12 cellular contexts compared by ENCODE assay signal in genomic region chr22:50606126-50606525, GRCh38. TPM values are rescaled to one million over a fixed set of nuclear protein-coding genes. Genes with fewer than 3 reads are reported as not detected.
DNase-seq lines count a peak whose midpoint lies in the region; ATAC-seq and TF ChIP-seq lines count a peak whose summit lies in the region.
"Had no signal": no experiment of that assay in that cellular context is flagged by ENCODE, and none has a peak within 500 bp of the region (broad histone marks: within the 10 kb centered on the region; RNA-seq: fewer than 3 reads in every experiment).

No MANE protein-coding gene starts in this region.

- peak; percentile 36 for DNase-seq in activated CD4-positive, CD25-positive, alpha-beta regulatory T cell treated with anti-CD3 and anti-CD28 coated beads, Interleukin-2, amount 50 U/mL, for 72 hours
- DNase-seq in islet precursor cell (peak; percentile 54), H4 (ENCODE audit: low spot score) (no peak)
- no peak for DNase-seq in activated T-helper 2 cell treated with anti-CD3 and anti-CD28 coated beads, Interferon-gamma antibody, Interleukin-2, Interleukin-4, amounts not matched to agents 10 μg/mL and 5 μg/mL and 100 μg/mL, durations not matched to agents 14 hours and 24 hours and 36 hours (ENCODE audit: low spot score)
- DNase-seq: activated naive CD4-positive, alpha-beta T cell treated with anti-CD3 and anti-CD28 coated beads, Interleukin-2, amount 10 ng/mL, durations not matched to agents 7 days and 5 days; NCI-H774; right lobe of liver had no signal

- no peaks in the 10 kb centered on the region for H3K36me3 Mint-ChIP-seq in activated T-helper 2 cell treated with anti-CD3 and anti-CD28 coated beads, Interferon-gamma antibody, Interleukin-2, Interleukin-4, amounts not matched to agents 10 μg/mL and 5 μg/mL and 100 μg/mL, durations not matched to agents 14 hours and 24 hours and 36 hours (ENCODE audit: low read depth)

- H3K9ac ChIP-seq in Loucy (ENCODE audit: low read depth, low read length, poor library complexity, severe bottlenecking), result no peak overlapping the region

- no peak for ATAC-seq in activated CD4-positive, CD25-positive, alpha-beta regulatory T cell treated with anti-CD3 and anti-CD28 coated beads, Interleukin-2, amount 50 U/mL, for 24 hours

- H3K27me3 Mint-ChIP-seq in activated T-helper 2 cell treated with anti-CD3 and anti-CD28 coated beads, Interferon-gamma antibody, Interleukin-2, Interleukin-4, amounts not matched to agents 10 μg/mL and 5 μg/mL and 100 μg/mL, durations not matched to agents 14 hours and 24 hours and 36 hours (ENCODE audit: low read depth), result peaks cover 36% of the 10 kb centered on the region

- no peak overlapping the region for H3K4me3 ChIP-seq in Loucy (ENCODE audit: low read length, poor library complexity, severe bottlenecking)
- H3K4me3 ChIP-seq: A549, right lobe of liver, SK-N-MC had no signal

- no peak overlapping the region for H3K27ac Mint-ChIP-seq in activated T-helper 2 cell treated with anti-CD3 and anti-CD28 coated beads, Interferon-gamma antibody, Interleukin-2, Interleukin-4, amounts not matched to agents 10 μg/mL and 5 μg/mL and 100 μg/mL, durations not matched to agents 14 hours and 24 hours and 36 hours
- H3K27ac Mint-ChIP-seq: activated naive CD4-positive, alpha-beta T cell treated with anti-CD3 and anti-CD28 coated beads, Interleukin-2, amount 10 ng/mL, durations not matched to agents 7 days and 5 days had no signal

- H3K79me2 ChIP-seq in Loucy (ENCODE audit: insufficient read depth, low read length), result no peaks in the 10 kb centered on the region

- H3K27me3 ChIP-seq in Loucy (ENCODE audit: insufficient read depth, low read length, poor library complexity, severe bottlenecking), result no peaks in the 10 kb centered on the region

- no peaks in the 10 kb centered on the region for H3K4me1 ChIP-seq in Loucy (ENCODE audit: insufficient read depth, low read length, poor library complexity, severe bottlenecking)
- H3K4me1 ChIP-seq: right lobe of liver had no signal

- H4K20me1 ChIP-seq in Loucy (ENCODE audit: insufficient read depth, low read length, poor library complexity, severe bottlenecking), result no peaks in the 10 kb centered on the region

- H3K4me1 Mint-ChIP-seq in activated T-helper 2 cell treated with anti-CD3 and anti-CD28 coated beads, Interferon-gamma antibody, Interleukin-2, Interleukin-4, amounts not matched to agents 10 μg/mL and 5 μg/mL and 100 μg/mL, durations not matched to agents 14 hours and 24 hours and 36 hours (ENCODE audit: low read depth), result no peaks in the 10 kb centered on the region

- peak; percentile 44 for TF ChIP-seq CTCF in Loucy (conservative IDR thresholded peaks at IDR 0.05; ENCODE audit: low read length)

- H3K9me3 ChIP-seq in Loucy (ENCODE audit: insufficient read depth, low read depth, low read length), result no peaks in the 10 kb centered on the region
- H3K9me3 ChIP-seq: A549, right lobe of liver had no signal

- H3K4me3 Mint-ChIP-seq in activated T-helper 2 cell treated with anti-CD3 and anti-CD28 coated beads, Interferon-gamma antibody, Interleukin-2, Interleukin-4, amounts not matched to agents 10 μg/mL and 5 μg/mL and 100 μg/mL, durations not matched to agents 14 hours and 24 hours and 36 hours (ENCODE audit: low read depth), result no peak overlapping the region
- H3K4me3 Mint-ChIP-seq: activated naive CD4-positive, alpha-beta T cell treated with anti-CD3 and anti-CD28 coated beads, Interleukin-2, amount 10 ng/mL, durations not matched to agents 7 days and 5 days had no signal

- H3K36me3 ChIP-seq in Loucy (ENCODE audit: insufficient read depth, low read length), result no peaks in the 10 kb centered on the region
- H3K36me3 ChIP-seq: right lobe of liver had no signal

- no peaks in the 10 kb centered on the region for H3F3A ChIP-seq in Loucy (ENCODE audit: low read depth)

- no peaks in the 10 kb centered on the region for H3K9me3 Mint-ChIP-seq in activated T-helper 2 cell treated with anti-CD3 and anti-CD28 coated beads, Interferon-gamma antibody, Interleukin-2, Interleukin-4, amounts not matched to agents 10 μg/mL and 5 μg/mL and 100 μg/mL, durations not matched to agents 14 hours and 24 hours and 36 hours
- H3K9me3 Mint-ChIP-seq: activated naive CD4-positive, alpha-beta T cell treated with anti-CD3 and anti-CD28 coated beads, Interleukin-2, amount 10 ng/mL, durations not matched to agents 7 days and 5 days had no signal

- H3K4me2 ChIP-seq in Loucy (ENCODE audit: low read depth, low read length, poor library complexity, severe bottlenecking), result no peak overlapping the region
- H3K4me2 ChIP-seq: A549 had no signal

- intact Hi-C loops in activated T-helper 2 cell treated with anti-CD3 and anti-CD28 coated beads, Interferon-gamma antibody, Interleukin-2, Interleukin-4, amounts not matched to agents 10 μg/mL and 5 μg/mL and 100 μg/mL, durations not matched to agents 14 hours and 24 hours and 36 hours (cut with micrococcal nuclease), result no loop called here

- H2AFZ ChIP-seq in Loucy (ENCODE audit: low read length), result no peak overlapping the region

- H3K9me2 ChIP-seq in Loucy (replicated peaks; ENCODE audit: low read depth, low read length), result no peaks in the 10 kb centered on the region

RNA-seq across cellular contexts. Expression of gene MAPK8IP2, which starts 5.5 kb away (rescaled TPM):
- 0.09 and 0.16 TPM in 2 replicates for total RNA-seq in activated T-helper 2 cell treated with anti-CD3 and anti-CD28 coated beads, Interferon-gamma antibody, Interleukin-2, Interleukin-4, amounts not matched to agents 10 μg/mL and 5 μg/mL and 100 μg/mL, durations not matched to agents 14 hours and 24 hours and 36 hours
- 0.29 and 0.41 TPM in 2 replicates for total RNA-seq in H4 (2014; rRNA removed; shearing (Covaris generic))

RNA-seq across cellular contexts. Expression of gene ARSA, which starts 21.8 kb away (rescaled TPM):
- total RNA-seq in activated T-helper 2 cell treated with anti-CD3 and anti-CD28 coated beads, Interferon-gamma antibody, Interleukin-2, Interleukin-4, amounts not matched to agents 10 μg/mL and 5 μg/mL and 100 μg/mL, durations not matched to agents 14 hours and 24 hours and 36 hours, result 25.0 TPM in 2 replicates
- total RNA-seq in H4 (2014; rRNA removed; shearing (Covaris generic)), result 8.4 and 9.3 TPM in 2 replicates

RNA-seq across cellular contexts. Expression of gene CHKB, which starts 23.5 kb away (rescaled TPM):
- total RNA-seq in activated T-helper 2 cell treated with anti-CD3 and anti-CD28 coated beads, Interferon-gamma antibody, Interleukin-2, Interleukin-4, amounts not matched to agents 10 μg/mL and 5 μg/mL and 100 μg/mL, durations not matched to agents 14 hours and 24 hours and 36 hours, result 86.1 and 90.9 TPM in 2 replicates
- total RNA-seq in H4 (2014; rRNA removed; shearing (Covaris generic)), result 9.4 and 12.1 TPM in 2 replicates

RNA-seq across cellular contexts. Expression of gene CPT1B, which starts 27.9 kb away (rescaled TPM):
- 68.2 and 74.3 TPM in 2 replicates for total RNA-seq in activated T-helper 2 cell treated with anti-CD3 and anti-CD28 coated beads, Interferon-gamma antibody, Interleukin-2, Interleukin-4, amounts not matched to agents 10 μg/mL and 5 μg/mL and 100 μg/mL, durations not matched to agents 14 hours and 24 hours and 36 hours
- total RNA-seq in H4 (2014; rRNA removed; shearing (Covaris generic)), result 2.0 and 2.4 TPM in 2 replicates

RNA-seq across cellular contexts. Expression of gene SYCE3, which starts 43.4 kb away (rescaled TPM):
- 0.62 TPM in 1 of 2 replicates, not detected in the other for total RNA-seq in activated T-helper 2 cell treated with anti-CD3 and anti-CD28 coated beads, Interferon-gamma antibody, Interleukin-2, Interleukin-4, amounts not matched to agents 10 μg/mL and 5 μg/mL and 100 μg/mL, durations not matched to agents 14 hours and 24 hours and 36 hours
- total RNA-seq in H4 (2014; rRNA removed; shearing (Covaris generic)), result not detected in 2 replicates
- total RNA-seq: HT1080 had no signal

Comparison
In these comparisons a context has a peak if more than half of its experiments do, and no peak if none do; other contexts are left out.
1. DNase-seq: peak in activated CD4-positive, CD25-positive, alpha-beta regulatory T cell treated with anti-CD3 and anti-CD28 coated beads, Interleukin-2, amount 50 U/mL, for 72 hours (single experiment) and islet precursor cell (single experiment); none in activated T-helper 2 cell treated with anti-CD3 and anti-CD28 coated beads, Interferon-gamma antibody, Interleukin-2, Interleukin-4, amounts not matched to agents 10 μg/mL and 5 μg/mL and 100 μg/mL, durations not matched to agents 14 hours and 24 hours and 36 hours (single experiment) and H4 (single experiment).